11 cellular contexts compared by ENCODE assay signal in the genomic region with DNA sequence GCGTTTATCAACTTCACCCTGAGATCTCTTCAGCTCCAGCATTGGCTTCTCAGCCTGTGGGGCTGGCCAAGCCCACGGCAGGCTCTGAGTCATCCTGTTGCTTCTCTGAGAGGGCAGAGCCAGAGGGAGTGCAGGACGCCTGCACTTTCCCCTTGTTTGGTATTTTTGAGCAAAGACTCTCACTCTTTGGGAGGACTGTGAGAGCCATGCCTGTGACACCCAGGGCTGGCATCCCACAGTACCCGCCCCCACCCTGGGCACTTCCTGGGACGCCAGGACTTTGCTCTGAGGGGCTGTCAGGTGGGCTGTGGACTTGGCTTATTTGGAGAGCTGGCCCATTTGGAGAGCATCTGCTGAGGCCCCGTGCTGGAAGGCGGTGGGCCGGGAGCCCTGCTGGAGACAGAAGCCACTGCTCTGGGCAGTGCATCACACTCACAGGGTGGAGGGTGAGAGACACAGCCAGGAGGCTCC. TPM values are rescaled to one million over a fixed set of nuclear protein-coding genes. Genes with fewer than 3 reads are reported as not detected.
DNase-seq lines count a peak whose midpoint lies in the region; ATAC-seq and TF ChIP-seq lines count a peak whose summit lies in the region.
"Had no signal": no experiment of that assay in that cellular context is flagged by ENCODE, and none has a peak within 500 bp of the region (broad histone marks: within the 10 kb centered on the region; RNA-seq: fewer than 3 reads in every experiment).

No MANE protein-coding gene starts in this region.

- DNase-seq in Caki2 (ENCODE audit: low read depth) (peak; percentile 58), PC-3 (peak; percentile 85), fibroblast of pulmonary artery (ENCODE audit: low read depth) (peak; percentile 70), posterior vena cava (ENCODE audit: low spot score) (peak; percentile 84), pons (ENCODE audit: low spot score) (no peak), NCI-H2196 treated with DMSO at 0.1 percent for 48 hours (lab: John Stamatoyannopoulos, UW; ENCODE audit: unreplicated experiment) (no peak), NCI-H1694 (lab: John Stamatoyannopoulos, UW) (no peak)
- DNase-seq: Calu3; effector memory CD8-positive, alpha-beta T cell had no signal

- H3K4me1 ChIP-seq in PC-3 (ENCODE audit: insufficient read depth, low read length), result peaks cover 47% of the 10 kb centered on the region

- H3K9ac ChIP-seq in PC-3 (ENCODE audit: low read length), result no peak overlapping the region

- H3K27me3 ChIP-seq in PC-3 (ENCODE audit: low read length), result no peaks in the 10 kb centered on the region

- H3K27ac ChIP-seq in PC-3 (ENCODE audit: low read length), result peak overlapping the region; percentile 7; the same call in 1 of the 2 replicates

- CTCF ChIA-PET in PC-3 (lab: Charles Lee), result interaction anchor here (0.6 kb wide), 1 partner anchor 916 kb away, joined by 3 read pairs; no protein-coding TSS in a partner anchor

- peak overlapping the region; percentile 19 for H3K4me2 ChIP-seq in PC-3 (ENCODE audit: low read length)

- H3K36me3 ChIP-seq in PC-3 (ENCODE audit: low read depth, low read length), result peaks cover 15% of the 10 kb centered on the region

- H2AFZ ChIP-seq in PC-3 (ENCODE audit: low read length), result no peak overlapping the region

- no peaks in the 10 kb centered on the region for H3K9me2 ChIP-seq in PC-3 (replicated peaks; ENCODE audit: low read length)

- BruUV-seq in PC-3 (replicated peaks; lab: Mats Ljungman, UMichigan), result no TSS peak

- POLR2A ChIA-PET in PC-3 (lab: Charles Lee; ENCODE audit: unreplicated experiment), result no interaction called here

- in situ Hi-C loops in Caki2 (cut with HindIII; ENCODE audit: low pct_unique_long_range_greater_than_20kb, low sequenced_read_pairs), result no loop called here

- H3K4me3 ChIP-seq in PC-3 (ENCODE audit: low read length), result no peak overlapping the region
- H3K4me3 ChIP-seq in fibroblast of pulmonary artery (replicated peaks; ENCODE audit: low read depth, low read length), result no peak overlapping the region

- intact Hi-C loops in PC-3 (cut with micrococcal nuclease), result no loop called here
- intact Hi-C loops in posterior vena cava (cut with DNase I), result no loop called here

- H3K9me3 ChIP-seq in PC-3 (ENCODE audit: low read length), result no peaks in the 10 kb centered on the region

- H4K20me1 ChIP-seq in PC-3 (ENCODE audit: low read length), result no peaks in the 10 kb centered on the region

- H3F3A ChIP-seq in PC-3 (ENCODE audit: low read length, unreplicated experiment), result no peaks in the 10 kb centered on the region

- TF ChIP-seq CTCF in PC-3 (conservative IDR thresholded peaks at IDR 0.05; ENCODE audit: low read depth, low read length), result no peak
- no peak for TF ChIP-seq CTCF in fibroblast of pulmonary artery (IDR thresholded peaks at IDR 0.05; ENCODE audit: low read length, missing control alignments)

- peaks cover 31% of the 10 kb centered on the region for H3K79me2 ChIP-seq in PC-3 (ENCODE audit: low read length)

- ATAC-seq in PC-3 (peak; percentile 97), HG03175 (IDR thresholded peaks at IDR 0.05; ENCODE audit: unreplicated experiment) (no peak)
- ATAC-seq: effector memory CD8-positive, alpha-beta T cell; HepG2 had no signal

RNA-seq across cellular contexts. Expression of gene VANGL1, which starts 37.4 kb away (rescaled TPM):
- total RNA-seq in Caki2 (2014; rRNA removed; shearing (Covaris generic); ENCODE audit: low replicate concordance), result 1.6 and 3.6 TPM in 2 replicates
- total RNA-seq in PC-3 (2014; rRNA removed) (23.1 and 40.5 TPM in 2 replicates), posterior vena cava (10 to 100 TPM; 13.5 to 16.3 TPM)

Comparison
In these comparisons a context has a peak if more than half of its experiments do, and no peak if none do; other contexts are left out.
1. DNase-seq: peak in Caki2 (single experiment), PC-3 (single experiment), fibroblast of pulmonary artery (single experiment) and posterior vena cava (single experiment); none in pons (single experiment), NCI-H2196 treated with DMSO at 0.1 percent for 48 hours (single experiment) and NCI-H1694 (single experiment).